In genomic region chr17:55394357-55395021, GRCh38 we compare ENCODE assay signal across 1 cellular context.
A peak's percentile ranks its signal among the peaks of the same experiment; 100 is the strongest.
TF ChIP-seq lines count a peak whose summit lies in the region.

No MANE protein-coding gene starts in this region.

TF ChIP-seq in HepG2, 621 proteins besides CTCF, POLR2A, EP300 and RAD21 (continued from another document and continues in another):
- 0 out of 2 replicates have a peak, but pooled peaks have one; percentile 48 for TF ChIP-seq ZNF501 (CRISPR knock-in tag; IDR thresholded peaks at IDR 0.05)
- TF ChIP-seq KDM3A (CRISPR knock-in tag; IDR thresholded peaks at IDR 0.05; ENCODE audit: low read depth): peak; percentile 74
- TF ChIP-seq FOXK1 (CRISPR knock-in tag; IDR thresholded peaks at IDR 0.05; ENCODE audit: borderline replicate concordance, low read depth): peak; percentile 83
- no peak for TF ChIP-seq ZNF326 (CRISPR knock-in tag; IDR thresholded peaks at IDR 0.05; ENCODE audit: borderline replicate concordance)
- TF ChIP-seq PTBP1 (IDR thresholded peaks at IDR 0.05; ENCODE audit: low read depth, low read length, poor library complexity, severe bottlenecking): no peak
- TF ChIP-seq GFI1 (CRISPR knock-in tag; IDR thresholded peaks at IDR 0.05; ENCODE audit: borderline replicate concordance): peak; percentile 82
- 0 out of 2 replicates have a peak, but pooled peaks have one; percentile 23 for TF ChIP-seq ZNF670 (CRISPR knock-in tag; IDR thresholded peaks at IDR 0.05; ENCODE audit: borderline replicate concordance)
- peak; percentile 27; the same call in 1 of the 2 replicates for TF ChIP-seq ZNF605 (CRISPR knock-in tag; IDR thresholded peaks at IDR 0.05)
- peak; percentile 92 for TF ChIP-seq SOX5 (CRISPR knock-in tag; IDR thresholded peaks at IDR 0.05; ENCODE audit: borderline replicate concordance)
- TF ChIP-seq RXRA (CRISPR knock-in tag; IDR thresholded peaks at IDR 0.05): no peak; the same call in 1 of the 2 replicates
- peak; percentile 34; the same call in 1 of the 2 replicates for TF ChIP-seq ZNF24 (IDR thresholded peaks at IDR 0.05)
- TF ChIP-seq RORA (CRISPR knock-in tag; IDR thresholded peaks at IDR 0.05): no peak
- TF ChIP-seq SIX4 (CRISPR knock-in tag; IDR thresholded peaks at IDR 0.05): peak; percentile 54; the same call in 1 of the 2 replicates
- TF ChIP-seq FOXA1 (IDR thresholded peaks at IDR 0.05): peak; percentile 83
- peak; percentile 90 for TF ChIP-seq FOXA1 (CRISPR knock-in tag; IDR thresholded peaks at IDR 0.05)
- peak; percentile 78; the same call in 1 of the 2 replicates for TF ChIP-seq ZNF503 (CRISPR knock-in tag; IDR thresholded peaks at IDR 0.05)
- TF ChIP-seq KMT2A (CRISPR knock-in tag; IDR thresholded peaks at IDR 0.05): no peak
- TF ChIP-seq SOX6 (IDR thresholded peaks at IDR 0.05): no peak
- peak; percentile 98 for TF ChIP-seq SOX6 (CRISPR knock-in tag; IDR thresholded peaks at IDR 0.05)
- TF ChIP-seq HMGXB4 (CRISPR knock-in tag; IDR thresholded peaks at IDR 0.05; ENCODE audit: borderline replicate concordance in 1 of 2, low read depth in 1 of 2): no peak
- no peak for TF ChIP-seq ZNF335 (CRISPR knock-in tag; IDR thresholded peaks at IDR 0.05)
- TF ChIP-seq TCF7 (IDR thresholded peaks at IDR 0.05; ENCODE audit: low read depth): peak; percentile 75
- peak; percentile 75; the same call in 1 of the 2 replicates for TF ChIP-seq HOMEZ (CRISPR knock-in tag; IDR thresholded peaks at IDR 0.05; ENCODE audit: low read depth)
- no peak for TF ChIP-seq ZSCAN9 (CRISPR knock-in tag; IDR thresholded peaks at IDR 0.05; ENCODE audit: borderline replicate concordance)
- peak; percentile 96 for TF ChIP-seq THRA (CRISPR knock-in tag; IDR thresholded peaks at IDR 0.05; ENCODE audit: borderline replicate concordance)
- no peak for TF ChIP-seq SP1 (IDR thresholded peaks at IDR 0.05)
- no peak for TF ChIP-seq SP1 (CRISPR knock-in tag; IDR thresholded peaks at IDR 0.05)
- TF ChIP-seq DNMT1 (CRISPR knock-in tag; IDR thresholded peaks at IDR 0.05): no peak
- peak; percentile 80 for TF ChIP-seq ZBTB38 (CRISPR knock-in tag; IDR thresholded peaks at IDR 0.05)
- TF ChIP-seq ZNF142 (CRISPR knock-in tag; IDR thresholded peaks at IDR 0.05): 0 out of 2 replicates have a peak, but pooled peaks have one; percentile 15
- TF ChIP-seq ZGPAT (CRISPR knock-in tag; IDR thresholded peaks at IDR 0.05): peak; percentile 84
- no peak for TF ChIP-seq GPBP1L1 (CRISPR knock-in tag; IDR thresholded peaks at IDR 0.05)
- no peak for TF ChIP-seq PREB (CRISPR knock-in tag; IDR thresholded peaks at IDR 0.05)
- 0 out of 2 replicates have a peak, but pooled peaks have one; percentile 25 for TF ChIP-seq MAX (IDR thresholded peaks at IDR 0.05)
- 0 out of 2 replicates have a peak, but pooled peaks have one; percentile 18 for TF ChIP-seq ZNF574 (CRISPR knock-in tag; IDR thresholded peaks at IDR 0.05)
- TF ChIP-seq NR2C2 (CRISPR knock-in tag; IDR thresholded peaks at IDR 0.05; ENCODE audit: borderline replicate concordance): peak; percentile 57; the same call in 1 of the 2 replicates
- peak; percentile 82; the same call in 1 of the 2 replicates for TF ChIP-seq SNAPC5 (CRISPR knock-in tag; IDR thresholded peaks at IDR 0.05; ENCODE audit: borderline replicate concordance)
